Comparison of ENCODE assay signal across 1 cellular context in the genomic region with DNA sequence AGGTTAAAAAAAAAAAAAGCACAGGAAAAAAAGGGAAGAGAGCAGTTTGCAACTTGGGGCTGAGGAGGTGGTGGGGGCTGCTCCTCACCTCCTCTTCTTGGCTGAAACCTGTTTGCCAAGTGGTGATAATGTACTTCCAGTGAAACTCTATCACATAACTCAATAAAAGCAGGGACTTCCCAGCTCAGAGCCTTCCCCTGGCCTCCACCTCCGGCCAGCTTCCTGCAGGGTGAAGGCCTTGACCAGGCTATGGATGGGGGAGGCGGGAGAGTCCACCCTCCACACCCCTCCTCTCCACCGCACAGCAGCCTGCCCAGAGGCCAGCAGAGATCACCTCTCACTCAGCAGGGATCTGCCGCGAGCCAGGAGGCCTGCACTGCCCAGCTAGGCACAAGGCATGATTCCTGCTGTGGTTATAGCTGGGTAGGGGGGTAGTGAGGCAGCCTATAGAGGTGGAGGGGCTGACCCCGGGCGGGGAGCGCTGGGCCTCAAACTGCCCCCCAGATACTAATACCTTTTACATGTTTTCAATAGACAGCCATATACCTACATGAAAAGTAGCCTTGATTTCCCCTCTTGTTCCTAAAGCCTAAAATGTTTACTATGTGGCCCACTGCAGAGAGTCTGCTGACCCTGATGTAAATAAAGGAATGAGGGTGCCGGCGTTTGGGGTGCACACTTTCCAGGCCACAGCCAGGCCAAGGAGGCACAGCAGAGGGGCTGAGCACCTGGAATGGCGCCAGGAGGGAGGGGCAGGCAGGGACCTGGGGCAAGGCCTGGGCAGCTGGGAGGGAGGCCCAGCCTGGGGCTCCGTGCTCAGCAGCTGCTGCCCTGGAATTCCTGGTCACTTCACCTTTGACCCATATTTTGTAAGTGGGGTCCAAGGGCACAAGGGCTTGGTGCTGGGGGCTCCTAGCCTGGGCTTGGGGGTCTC.
TF ChIP-seq lines count a peak whose summit lies in the region.

No MANE protein-coding gene starts in this region.

TF ChIP-seq in HepG2, 621 proteins besides CTCF, POLR2A, EP300 and RAD21 (continued from another document):
- TF ChIP-seq, protein P1, sequence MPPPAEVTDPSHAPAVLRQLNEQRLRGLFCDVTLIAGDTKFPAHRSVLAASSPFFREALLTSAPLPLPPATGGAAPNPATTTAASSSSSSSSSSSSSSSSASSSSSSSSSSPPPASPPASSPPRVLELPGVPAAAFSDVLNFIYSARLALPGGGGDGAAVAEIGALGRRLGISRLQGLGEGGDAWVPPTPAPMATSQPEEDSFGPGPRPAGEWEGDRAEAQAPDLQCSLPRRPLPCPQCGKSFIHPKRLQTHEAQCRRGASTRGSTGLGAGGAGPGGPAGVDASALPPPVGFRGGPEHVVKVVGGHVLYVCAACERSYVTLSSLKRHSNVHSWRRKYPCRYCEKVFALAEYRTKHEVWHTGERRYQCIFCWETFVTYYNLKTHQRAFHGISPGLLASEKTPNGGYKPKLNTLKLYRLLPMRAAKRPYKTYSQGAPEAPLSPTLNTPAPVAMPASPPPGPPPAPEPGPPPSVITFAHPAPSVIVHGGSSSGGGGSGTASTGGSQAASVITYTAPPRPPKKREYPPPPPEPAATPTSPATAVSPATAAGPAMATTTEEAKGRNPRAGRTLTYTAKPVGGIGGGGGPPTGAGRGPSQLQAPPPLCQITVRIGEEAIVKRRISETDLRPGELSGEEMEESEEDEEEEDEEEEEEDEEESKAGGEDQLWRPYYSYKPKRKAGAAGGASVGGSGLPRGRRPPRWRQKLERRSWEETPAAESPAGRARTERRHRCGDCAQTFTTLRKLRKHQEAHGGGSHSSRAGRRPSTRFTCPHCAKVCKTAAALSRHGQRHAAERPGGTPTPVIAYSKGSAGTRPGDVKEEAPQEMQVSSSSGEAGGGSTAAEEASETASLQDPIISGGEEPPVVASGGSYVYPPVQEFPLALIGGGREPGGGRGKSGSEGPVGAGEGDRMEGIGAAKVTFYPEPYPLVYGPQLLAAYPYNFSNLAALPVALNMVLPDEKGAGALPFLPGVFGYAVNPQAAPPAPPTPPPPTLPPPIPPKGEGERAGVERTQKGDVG (CRISPR knock-in tag; IDR thresholded peaks at IDR 0.05; ENCODE audit: borderline replicate concordance): no peak
- TF ChIP-seq NFE2 (CRISPR knock-in tag; IDR thresholded peaks at IDR 0.05): no peak
- TF ChIP-seq ZNF609 (CRISPR knock-in tag; IDR thresholded peaks at IDR 0.05; ENCODE audit: borderline replicate concordance): peak; percentile 50; the same call in 1 of the 2 replicates
- TF ChIP-seq ZNF703 (CRISPR knock-in tag; IDR thresholded peaks at IDR 0.05; ENCODE audit: borderline replicate concordance): 0 out of 2 replicates have a peak, but pooled peaks have one; percentile 20
- no peak for TF ChIP-seq HDAC6 (IDR thresholded peaks at IDR 0.05; ENCODE audit: low read depth, low read length)
- peak; percentile 48; the same call in 1 of the 2 replicates for TF ChIP-seq ZNF746 (CRISPR knock-in tag; IDR thresholded peaks at IDR 0.05)
- TF ChIP-seq MAF1 (CRISPR knock-in tag; IDR thresholded peaks at IDR 0.05; ENCODE audit: borderline replicate concordance): no peak
- TF ChIP-seq MED8 (CRISPR knock-in tag; IDR thresholded peaks at IDR 0.05; ENCODE audit: insufficient replicate concordance): no peak
